Comparison of ENCODE assay signal across 7 cellular contexts in genomic region chr5:39074009-39074886, GRCh38.
DNase-seq lines count a peak whose midpoint lies in the region; ATAC-seq and TF ChIP-seq lines count a peak whose summit lies in the region.

TSS of gene RICTOR (minus strand) at chr5:39074399. CDS start at chr5:39074377, 22 bp downstream.

- DNase-seq in NCI-H2029 (lab: John Stamatoyannopoulos, UW) = peak; percentile 70
- peak; percentile 90 for DNase-seq in T-helper 9 cell
- DNase-seq in astrocyte of the cerebellum (ENCODE audit: low read depth) = peak; percentile 57
- peak; percentile 88 for DNase-seq in hepatic stellate cell (ENCODE audit: low spot score)
- peak; percentile 68 for DNase-seq in retinal pigment epithelial cell (ENCODE audit: low read depth)

- in situ Hi-C loops in astrocyte of the cerebellum (cut with HindIII; ENCODE audit: low sequenced_read_pairs) = no loop called here

- H3K4me3 ChIP-seq in astrocyte of the cerebellum (ENCODE audit: low read depth, low read length) (peak within 1 kb of the TSS; percentile 88), retinal pigment epithelial cell (ENCODE audit: low read length) (peak within 1 kb of the TSS; percentile 88)

- ATAC-seq in GM18511 (IDR thresholded peaks at IDR 0.05; ENCODE audit: unreplicated experiment) = peak; percentile 76
- ATAC-seq in HG02981 (IDR thresholded peaks at IDR 0.05; ENCODE audit: unreplicated experiment) = peak; percentile 56

- TF ChIP-seq CTCF in astrocyte of the cerebellum (IDR thresholded peaks at IDR 0.05; ENCODE audit: low read depth, low read length, missing control alignments) (no peak), retinal pigment epithelial cell (conservative IDR thresholded peaks at IDR 0.05; ENCODE audit: low read depth, low read length) (no peak)

Comparison
In these comparisons a context has a peak if more than half of its experiments do, and no peak if none do; other contexts are left out.
1. Peak in every context shown above with its lines: DNase-seq, ATAC-seq and H3K4me3 ChIP-seq.